Comparison of ENCODE assay signal across 19 cellular contexts in the genomic region with DNA sequence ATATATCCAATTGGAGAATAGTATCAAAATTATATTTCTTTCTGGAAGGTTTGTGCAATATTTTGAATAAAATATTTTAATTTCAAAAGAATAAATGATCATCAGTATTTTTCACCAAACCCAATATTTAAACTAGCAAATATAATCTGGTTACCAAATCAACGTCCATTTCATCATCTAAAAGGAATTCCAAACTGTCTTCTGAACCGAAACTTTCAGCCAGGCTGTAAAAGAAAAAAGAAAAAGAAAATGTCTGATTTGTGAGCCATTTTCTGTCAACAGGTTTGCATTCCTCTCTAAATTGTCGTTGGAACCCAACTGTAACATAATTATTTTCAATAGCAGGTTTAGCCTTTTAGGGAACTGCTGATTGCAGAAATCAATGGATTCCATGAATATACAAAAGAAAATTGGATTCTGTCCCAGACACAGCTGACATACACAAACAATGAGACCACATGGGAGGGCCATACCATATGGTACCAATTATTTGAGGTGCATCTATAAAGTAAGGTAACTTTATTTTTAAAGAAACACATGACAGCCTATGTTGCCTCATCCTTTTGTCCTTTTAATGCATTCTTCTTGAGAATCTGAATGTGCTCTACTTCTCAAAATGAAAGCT. TPM values are rescaled to one million over a fixed set of nuclear protein-coding genes. Genes with fewer than 3 reads are reported as not detected.
DNase-seq lines count a peak whose midpoint lies in the region; ATAC-seq and TF ChIP-seq lines count a peak whose summit lies in the region.
"Had no signal": no experiment of that assay in that cellular context is flagged by ENCODE, and none has a peak within 500 bp of the region (broad histone marks: within the 10 kb centered on the region; RNA-seq: fewer than 3 reads in every experiment).

No MANE protein-coding gene starts in this region.

- no peak for ATAC-seq in left cardiac atrium
- ATAC-seq in Right ventricle myocardium inferior = no peak
- ATAC-seq: esophagus mucosa; naive thymus-derived CD4-positive, alpha-beta T cell; psoas muscle had no signal

- H3K9me3 Mint-ChIP-seq in mesothelial cell of epicardium = no peaks in the 10 kb centered on the region
- H3K9me3 Mint-ChIP-seq: activated T-helper 2 cell treated with anti-CD3 and anti-CD28 coated beads, Interferon-gamma antibody, Interleukin-2, Interleukin-4, amounts not matched to agents 10 μg/mL and 5 μg/mL and 100 μg/mL, durations not matched to agents 14 hours and 24 hours and 36 hours had no signal

- peak; percentile 27 for DNase-seq in GM03348 (ENCODE audit: low spot score)
- peak; percentile 83 for DNase-seq in NCI-H2081 treated with DMSO at 0.1 percent for 48 hours (lab: John Stamatoyannopoulos, UW)
- DNase-seq in astrocyte of the cerebellum (ENCODE audit: low read depth) = peak; percentile 40
- no peak for DNase-seq in mesothelial cell of epicardium (ENCODE audit: low spot score in 2 of 2, unreplicated experiment in 2 of 2)
- DNase-seq in HT-29 (ENCODE audit: low spot score) = no peak
- no peak for DNase-seq in head of caudate nucleus
- no peak for DNase-seq in left cardiac atrium
- no peak for DNase-seq in Right ventricle myocardium inferior (ENCODE audit: missing footprints)
- DNase-seq: activated CD4-positive, alpha-beta memory T cell treated with anti-CD3 and anti-CD28 coated beads for 36 hours; amniotic stem cell; naive thymus-derived CD4-positive, alpha-beta T cell; NCI-H226; psoas muscle; stimulated activated CD4-positive, alpha-beta T cell treated with anti-CD3 and anti-CD28 coated beads, Interleukin-15, amount 100 ng/mL, for 24 hours; stomach had no signal

- H3K4me3 Mint-ChIP-seq in mesothelial cell of epicardium = no peak overlapping the region
- H3K4me3 Mint-ChIP-seq: activated CD4-positive, alpha-beta memory T cell treated with anti-CD3 and anti-CD28 coated beads for 36 hours; CD14-positive monocyte; naive thymus-derived CD4-positive, alpha-beta T cell had no signal

- in situ Hi-C loops in astrocyte of the cerebellum (cut with HindIII; ENCODE audit: low sequenced_read_pairs) = no loop called here

- peaks cover 2% of the 10 kb centered on the region for H3K4me1 Mint-ChIP-seq in mesothelial cell of epicardium
- H3K4me1 Mint-ChIP-seq: CD14-positive monocyte; naive thymus-derived CD4-positive, alpha-beta T cell had no signal

- intact Hi-C loops in head of caudate nucleus (cut with DNase I) = no loop called here
- intact Hi-C loops in left cardiac atrium (cut with DNase I) = no loop called here
- intact Hi-C loops in Right ventricle myocardium inferior (cut with DNase I) = no loop called here

- H3K4me3 ChIP-seq in astrocyte of the cerebellum (ENCODE audit: low read depth, low read length) = no peak overlapping the region
- H3K4me3 ChIP-seq: psoas muscle, SK-N-MC, stomach had no signal

- no peak for TF ChIP-seq CTCF in astrocyte of the cerebellum (IDR thresholded peaks at IDR 0.05; ENCODE audit: low read depth, low read length, missing control alignments)
- TF ChIP-seq CTCF in mesothelial cell of epicardium (IDR thresholded peaks at IDR 0.05; ENCODE audit: unreplicated experiment) = no peak

- peak overlapping the region; percentile 74 for H3K27ac Mint-ChIP-seq in mesothelial cell of epicardium
- H3K27ac Mint-ChIP-seq: activated CD4-positive, alpha-beta memory T cell treated with anti-CD3 and anti-CD28 coated beads for 36 hours; activated T-helper 2 cell treated with anti-CD3 and anti-CD28 coated beads, Interferon-gamma antibody, Interleukin-2, Interleukin-4, amounts not matched to agents 10 μg/mL and 5 μg/mL and 100 μg/mL, durations not matched to agents 14 hours and 24 hours and 36 hours; CD14-positive monocyte; naive thymus-derived CD4-positive, alpha-beta T cell had no signal

- H3K27me3 Mint-ChIP-seq in mesothelial cell of epicardium (ENCODE audit: low read depth) = no peaks in the 10 kb centered on the region
- H3K27me3 Mint-ChIP-seq: activated CD4-positive, alpha-beta memory T cell treated with anti-CD3 and anti-CD28 coated beads for 36 hours had no signal

- H3K36me3 Mint-ChIP-seq in mesothelial cell of epicardium = no peaks in the 10 kb centered on the region
- H3K36me3 Mint-ChIP-seq: activated CD4-positive, alpha-beta memory T cell treated with anti-CD3 and anti-CD28 coated beads for 36 hours; CD14-positive monocyte had no signal

RNA-seq across cellular contexts. Expression of a gene that starts 22.7 kb away (rescaled TPM):
- total RNA-seq in mesothelial cell of epicardium (36.7 to 37.6 TPM (median 36.9 TPM) in 3 replicates), left cardiac atrium (10 to 100 TPM; 12.9 to 15.8 TPM), Right ventricle myocardium inferior (12.1 TPM)
- total RNA-seq in HT-29 (2014; rRNA removed; shearing (Covaris generic)) = 29.0 and 32.0 TPM in 2 replicates

Comparison
In these comparisons a context has a peak if more than half of its experiments do, and no peak if none do; other contexts are left out.
1. DNase-seq: peak in GM03348 (single experiment), NCI-H2081 treated with DMSO at 0.1 percent for 48 hours (single experiment) and astrocyte of the cerebellum (single experiment); none in mesothelial cell of epicardium (0 of 2), HT-29 (single experiment), head of caudate nucleus (0 of 42), left cardiac atrium (single experiment) and Right ventricle myocardium inferior (single experiment).